ENCODE assay signal across 9 cellular contexts in genomic region chr12:94134226-94134795, GRCh38. TPM values are rescaled to one million over a fixed set of nuclear protein-coding genes. Genes with fewer than 3 reads are reported as not detected.
DNase-seq lines count a peak whose midpoint lies in the region; ATAC-seq and TF ChIP-seq lines count a peak whose summit lies in the region.
"Had no signal": no experiment of that assay in that cellular context is flagged by ENCODE, and none has a peak within 500 bp of the region (broad histone marks: within the 10 kb centered on the region; RNA-seq: fewer than 3 reads in every experiment).

No MANE protein-coding gene starts in this region.

- H3K36me3 Mint-ChIP-seq in activated CD4-positive, alpha-beta T cell treated with anti-CD3 and anti-CD28 coated beads for 36 hours (ENCODE audit: low read depth): no peaks in the 10 kb centered on the region
- H3K36me3 Mint-ChIP-seq in activated CD8-positive, alpha-beta T cell treated with anti-CD3 and anti-CD28 coated beads for 36 hours (ENCODE audit: low read depth): no peaks in the 10 kb centered on the region
- H3K36me3 Mint-ChIP-seq: activated naive CD8-positive, alpha-beta T cell had no signal

- no peaks in the 10 kb centered on the region for H3K9me3 Mint-ChIP-seq in activated CD4-positive, alpha-beta T cell treated with anti-CD3 and anti-CD28 coated beads for 36 hours (ENCODE audit: low read depth)
- peaks cover 2% of the 10 kb centered on the region for H3K9me3 Mint-ChIP-seq in activated CD8-positive, alpha-beta T cell treated with anti-CD3 and anti-CD28 coated beads for 36 hours

- peaks cover 3% of the 10 kb centered on the region for H3K4me1 Mint-ChIP-seq in activated CD4-positive, alpha-beta T cell treated with anti-CD3 and anti-CD28 coated beads for 36 hours
- peaks cover 2% of the 10 kb centered on the region for H3K4me1 Mint-ChIP-seq in activated CD8-positive, alpha-beta T cell treated with anti-CD3 and anti-CD28 coated beads for 36 hours (ENCODE audit: low read depth)

- H3K4me3 Mint-ChIP-seq in activated CD4-positive, alpha-beta T cell treated with anti-CD3 and anti-CD28 coated beads for 36 hours: no peak overlapping the region
- no peak overlapping the region for H3K4me3 Mint-ChIP-seq in activated CD8-positive, alpha-beta T cell treated with anti-CD3 and anti-CD28 coated beads for 36 hours
- H3K4me3 Mint-ChIP-seq: activated naive CD8-positive, alpha-beta T cell had no signal

- H3K27me3 Mint-ChIP-seq in activated CD4-positive, alpha-beta T cell treated with anti-CD3 and anti-CD28 coated beads for 36 hours: no peaks in the 10 kb centered on the region
- H3K27me3 Mint-ChIP-seq in activated CD8-positive, alpha-beta T cell treated with anti-CD3 and anti-CD28 coated beads for 36 hours: no peaks in the 10 kb centered on the region
- H3K27me3 Mint-ChIP-seq: activated naive CD8-positive, alpha-beta T cell had no signal

- DNase-seq in activated CD4-positive, alpha-beta T cell treated with anti-CD3 and anti-CD28 coated beads for 36 hours: peak; percentile 51
- DNase-seq in activated CD4-positive, alpha-beta T cell treated with anti-CD3 and anti-CD28 coated beads for 1 hour: no peak
- DNase-seq in HEK293T (ENCODE audit: extremely low spot score) (peak; percentile 61), NCI-H2171 (lab: John Stamatoyannopoulos, UW) (peak; percentile 33), germinal center (ENCODE audit: low spot score) (peak; percentile 35), putamen (ENCODE audit: low spot score) (peak; percentile 30), cortex of kidney (lab: John Stamatoyannopoulos, UW) (no peak)
- peak; percentile 53 for DNase-seq in activated CD8-positive, alpha-beta T cell treated with anti-CD3 and anti-CD28 coated beads for 36 hours

- POLR2A ChIA-PET in activated CD4-positive, alpha-beta T cell treated with anti-CD3 and anti-CD28 coated beads for 36 hours (lab: Charles Lee): no interaction called here
- POLR2A ChIA-PET in HEK293T (lab: Yijun Ruan, JAX): no interaction called here
- POLR2A ChIA-PET in activated CD8-positive, alpha-beta T cell treated with anti-CD3 and anti-CD28 coated beads for 36 hours (lab: Charles Lee): no interaction called here

- peak; percentile 91 for ATAC-seq in activated CD4-positive, alpha-beta T cell treated with anti-CD3 and anti-CD28 coated beads for 36 hours
- peak; percentile 96 for ATAC-seq in activated CD8-positive, alpha-beta T cell treated with anti-CD3 and anti-CD28 coated beads for 36 hours

- TF ChIP-seq CTCF in activated CD8-positive, alpha-beta T cell treated with anti-CD3 and anti-CD28 coated beads for 36 hours (IDR thresholded peaks at IDR 0.05): peak; percentile 82

- CTCF ChIA-PET in activated CD4-positive, alpha-beta T cell treated with anti-CD3 and anti-CD28 coated beads for 36 hours (lab: Charles Lee): interaction anchor here (0.5 to 2.8 kb wide), 24 partner anchors 9 to 847 kb away, joined by 3 to 23 read pairs (median 4); partner anchors contain the start of gene PLXNC1
- CTCF ChIA-PET in HEK293T (lab: Yijun Ruan, JAX): interaction anchor here (0.7 to 1.6 kb wide), 5 partner anchors 9 to 1485 kb away, joined by 3 to 6 read pairs (median 6); no protein-coding TSS in a partner anchor
- CTCF ChIA-PET in activated CD8-positive, alpha-beta T cell treated with anti-CD3 and anti-CD28 coated beads for 36 hours (lab: Charles Lee): interaction anchor here (0.6 to 2.5 kb wide), 34 partner anchors 9 to 833 kb away, joined by 3 to 27 read pairs (median 4); no protein-coding TSS in a partner anchor

- no peak overlapping the region for H3K27ac Mint-ChIP-seq in activated CD4-positive, alpha-beta T cell treated with anti-CD3 and anti-CD28 coated beads for 36 hours
- H3K27ac Mint-ChIP-seq in activated CD8-positive, alpha-beta T cell treated with anti-CD3 and anti-CD28 coated beads for 36 hours: no peak overlapping the region
- H3K27ac Mint-ChIP-seq: activated naive CD8-positive, alpha-beta T cell had no signal

- intact Hi-C loops in activated CD4-positive, alpha-beta T cell treated with anti-CD3 and anti-CD28 coated beads for 36 hours (cut with DNase I, micrococcal nuclease): loop anchor here (1.0 kb wide), 1 partner anchor 399 kb away; no protein-coding TSS in a partner anchor
- intact Hi-C loops in activated CD8-positive, alpha-beta T cell treated with anti-CD3 and anti-CD28 coated beads for 36 hours (cut with micrococcal nuclease): loop anchor here (2.0 kb wide), 1 partner anchor 398 kb away; no protein-coding TSS in a partner anchor

TF ChIP-seq in HEK293T, 16 proteins besides CTCF, POLR2A, EP300 and RAD21:
- TF ChIP-seq SUZ12 (IDR thresholded peaks at IDR 0.05) (no peak), HDGF (IDR thresholded peaks at IDR 0.05; ENCODE audit: borderline replicate concordance) (no peak), FOXK2 (IDR thresholded peaks at IDR 0.05) (no peak), ZNF384 (IDR thresholded peaks at IDR 0.05) (peak; percentile 83), ARNT (IDR thresholded peaks at IDR 0.05) (no peak), FOXA1 (IDR thresholded peaks at IDR 0.05) (no peak), NFRKB (IDR thresholded peaks at IDR 0.05) (no peak)
- TF ChIP-seq, protein P1, sequence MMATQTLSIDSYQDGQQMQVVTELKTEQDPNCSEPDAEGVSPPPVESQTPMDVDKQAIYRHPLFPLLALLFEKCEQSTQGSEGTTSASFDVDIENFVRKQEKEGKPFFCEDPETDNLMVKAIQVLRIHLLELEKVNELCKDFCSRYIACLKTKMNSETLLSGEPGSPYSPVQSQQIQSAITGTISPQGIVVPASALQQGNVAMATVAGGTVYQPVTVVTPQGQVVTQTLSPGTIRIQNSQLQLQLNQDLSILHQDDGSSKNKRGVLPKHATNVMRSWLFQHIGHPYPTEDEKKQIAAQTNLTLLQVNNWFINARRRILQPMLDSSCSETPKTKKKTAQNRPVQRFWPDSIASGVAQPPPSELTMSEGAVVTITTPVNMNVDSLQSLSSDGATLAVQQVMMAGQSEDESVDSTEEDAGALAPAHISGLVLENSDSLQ (IDR thresholded peaks at IDR 0.05): no peak

RNA-seq across cellular contexts. Expression of gene PLXNC1, which starts 14.1 kb away (rescaled TPM):
- 1 to 10 TPM; 5.3 TPM for total RNA-seq in activated CD4-positive, alpha-beta T cell treated with anti-CD3 and anti-CD28 coated beads for 36 hours
- total RNA-seq in activated CD8-positive, alpha-beta T cell treated with anti-CD3 and anti-CD28 coated beads for 36 hours: 1 to 10 TPM; 8.8 to 9.5 TPM

Comparison
In these comparisons a context has a peak if more than half of its experiments do, and no peak if none do; other contexts are left out.
1. DNase-seq: peak in activated CD4-positive, alpha-beta T cell treated with anti-CD3 and anti-CD28 coated beads for 36 hours (single experiment), HEK293T (single experiment), NCI-H2171 (single experiment), activated CD8-positive, alpha-beta T cell treated with anti-CD3 and anti-CD28 coated beads for 36 hours (single experiment), germinal center (single experiment) and putamen (single experiment); none in activated CD4-positive, alpha-beta T cell treated with anti-CD3 and anti-CD28 coated beads for 1 hour (single experiment) and cortex of kidney (single experiment).